7 cellular contexts compared by ENCODE assay signal in genomic region chr1:228622002-228622716, GRCh38.
DNase-seq lines count a peak whose midpoint lies in the region; ATAC-seq and TF ChIP-seq lines count a peak whose summit lies in the region.
"Not testable (repeated sequence)": the region's sequence is repeated elsewhere in the genome, so short reads cannot be mapped to it uniquely, and the experiment has no call there.

No MANE protein-coding gene starts in this region.

- TF ChIP-seq CTCF in Caco-2 (IDR thresholded peaks at IDR 0.05; ENCODE audit: insufficient read depth in 1 of 2, low read depth in 1 of 2, low read length in 1 of 2, severe bottlenecking in 1 of 2, unreplicated experiment in 1 of 2); PC-9 (conservative IDR thresholded peaks at IDR 0.05); activated CD8-positive, alpha-beta T cell treated with anti-CD3 and anti-CD28 coated beads for 36 hours (IDR thresholded peaks at IDR 0.05); brain microvascular endothelial cell (IDR thresholded peaks at IDR 0.05; ENCODE audit: low read depth, low read length, missing control alignments); left ventricle myocardium inferior (IDR thresholded peaks at IDR 0.05; ENCODE audit: borderline replicate concordance): not testable (repeated sequence)

- not testable (repeated sequence) for H3F3A ChIP-seq in PC-9 (ENCODE audit: insufficient read depth, low read depth)

- H3K27me3 ChIP-seq in Caco-2 (replicated peaks; ENCODE audit: control insufficient read depth, insufficient read depth, low read length); PC-9 (ENCODE audit: insufficient read depth, low read depth); brain microvascular endothelial cell (replicated peaks); left ventricle myocardium inferior (ENCODE audit: low read depth); naive thymus-derived CD4-positive, alpha-beta T cell (ENCODE audit: control insufficient read depth in 2 of 2, insufficient read depth in 2 of 2, low read length in 2 of 2): not testable (repeated sequence)

- H3K27ac ChIP-seq in PC-9; brain microvascular endothelial cell; left ventricle myocardium inferior (replicated peaks); naive thymus-derived CD4-positive, alpha-beta T cell (ENCODE audit: low read depth, low read length): not testable (repeated sequence)

- H3K9me3 Mint-ChIP-seq in Caco-2 (ENCODE audit: unreplicated experiment); activated CD8-positive, alpha-beta T cell treated with anti-CD3 and anti-CD28 coated beads for 36 hours; naive thymus-derived CD4-positive, alpha-beta T cell; stimulated activated effector memory CD8-positive, alpha-beta T cell treated with anti-CD3 and anti-CD28 coated beads, Interleukin-12 subunit alpha, Interleukin-12 subunit beta, amount 100 ng/mL, for 72 hours: not testable (repeated sequence)

- DNase-seq in Caco-2; activated CD8-positive, alpha-beta T cell treated with anti-CD3 and anti-CD28 coated beads for 36 hours; brain microvascular endothelial cell: not testable (repeated sequence)
- DNase-seq in PC-9 (peak in 1 of 2 experiments; percentile 17), left ventricle myocardium inferior (peak; percentile 59)
- peak in 5 of 9 donors; percentile 8 to 29 (median 19) for DNase-seq in naive thymus-derived CD4-positive, alpha-beta T cell
- DNase-seq in stimulated activated effector memory CD8-positive, alpha-beta T cell treated with anti-CD3 and anti-CD28 coated beads, Interleukin-12 subunit alpha, Interleukin-12 subunit beta, amount 100 ng/mL, for 72 hours (ENCODE audit: low spot score in 2 of 2), result peak in 1 of 2 donors; percentile 46

- CTCF ChIA-PET in Caco-2 (lab: Charles Lee); PC-9 (lab: Charles Lee); activated CD8-positive, alpha-beta T cell treated with anti-CD3 and anti-CD28 coated beads for 36 hours (lab: Charles Lee); naive thymus-derived CD4-positive, alpha-beta T cell (lab: Charles Lee): not testable (repeated sequence)

- H3K36me3 Mint-ChIP-seq in Caco-2 (ENCODE audit: insufficient read depth, unreplicated experiment); activated CD8-positive, alpha-beta T cell treated with anti-CD3 and anti-CD28 coated beads for 36 hours (ENCODE audit: low read depth); naive thymus-derived CD4-positive, alpha-beta T cell; stimulated activated effector memory CD8-positive, alpha-beta T cell treated with anti-CD3 and anti-CD28 coated beads, Interleukin-12 subunit alpha, Interleukin-12 subunit beta, amount 100 ng/mL, for 72 hours: not testable (repeated sequence)

- not testable (repeated sequence) for H3K9me2 ChIP-seq in PC-9 (ENCODE audit: insufficient read depth)

- H3K4me3 Mint-ChIP-seq in Caco-2 (ENCODE audit: unreplicated experiment), result peak overlapping the region; percentile 79
- peak overlapping the region; percentile 39 for H3K4me3 Mint-ChIP-seq in activated CD8-positive, alpha-beta T cell treated with anti-CD3 and anti-CD28 coated beads for 36 hours
- peak overlapping the region in 5 of 10 donors; percentile 54 to 90 (median 78) for H3K4me3 Mint-ChIP-seq in naive thymus-derived CD4-positive, alpha-beta T cell
- peak overlapping the region; percentile 74 for H3K4me3 Mint-ChIP-seq in stimulated activated effector memory CD8-positive, alpha-beta T cell treated with anti-CD3 and anti-CD28 coated beads, Interleukin-12 subunit alpha, Interleukin-12 subunit beta, amount 100 ng/mL, for 72 hours

- not testable (repeated sequence) for H3K4me1 ChIP-seq in Caco-2; PC-9 (replicated peaks; ENCODE audit: insufficient read depth); left ventricle myocardium inferior; naive thymus-derived CD4-positive, alpha-beta T cell (ENCODE audit: control insufficient read depth in 2 of 2, insufficient read depth in 2 of 2, low read length in 2 of 2)

- BruUV-seq in Caco-2 (replicated peaks; lab: Mats Ljungman, UMichigan); PC-9 (replicated peaks; lab: Mats Ljungman, UMichigan): not testable (repeated sequence)

- H3K27ac Mint-ChIP-seq in Caco-2 (ENCODE audit: unreplicated experiment); activated CD8-positive, alpha-beta T cell treated with anti-CD3 and anti-CD28 coated beads for 36 hours: not testable (repeated sequence)
- peak overlapping the region in 1 of 9 donors; percentile 75 for H3K27ac Mint-ChIP-seq in naive thymus-derived CD4-positive, alpha-beta T cell
- peak overlapping the region; percentile 64 for H3K27ac Mint-ChIP-seq in stimulated activated effector memory CD8-positive, alpha-beta T cell treated with anti-CD3 and anti-CD28 coated beads, Interleukin-12 subunit alpha, Interleukin-12 subunit beta, amount 100 ng/mL, for 72 hours

- not testable (repeated sequence) for ATAC-seq in activated CD8-positive, alpha-beta T cell treated with anti-CD3 and anti-CD28 coated beads for 36 hours; naive thymus-derived CD4-positive, alpha-beta T cell; stimulated activated effector memory CD8-positive, alpha-beta T cell treated with anti-CD3 and anti-CD28 coated beads, Interleukin-12 subunit alpha, Interleukin-12 subunit beta, amount 100 ng/mL, for 72 hours

- H2AFZ ChIP-seq in PC-9, result not testable (repeated sequence)

- in situ Hi-C loops in brain microvascular endothelial cell (cut with HindIII; ENCODE audit: low pct_ligation_motif_present, low sequenced_read_pairs), result not testable (repeated sequence)

- H3K4me2 ChIP-seq in PC-9, result 0 out of 2 replicates have a peak overlapping the region, but pooled peaks have one; percentile 21

- intact Hi-C loops in Caco-2 (cut with micrococcal nuclease; ENCODE audit: unreplicated experiment); PC-9 (cut with micrococcal nuclease; ENCODE audit: unreplicated experiment); activated CD8-positive, alpha-beta T cell treated with anti-CD3 and anti-CD28 coated beads for 36 hours (cut with micrococcal nuclease); left ventricle myocardium inferior (cut with micrococcal nuclease); naive thymus-derived CD4-positive, alpha-beta T cell (cut with micrococcal nuclease): not testable (repeated sequence)

- not testable (repeated sequence) for H3K9me3 ChIP-seq in Caco-2; PC-9 (ENCODE audit: insufficient read depth, low read depth); left ventricle myocardium inferior (replicated peaks); naive thymus-derived CD4-positive, alpha-beta T cell (ENCODE audit: control insufficient read depth in 2 of 3, low read length in 3 of 3)

- POLR2A ChIA-PET in Caco-2 (lab: Charles Lee); PC-9 (lab: Charles Lee; ENCODE audit: unreplicated experiment); activated CD8-positive, alpha-beta T cell treated with anti-CD3 and anti-CD28 coated beads for 36 hours (lab: Charles Lee); naive thymus-derived CD4-positive, alpha-beta T cell (lab: Charles Lee): not testable (repeated sequence)

- H3K27me3 Mint-ChIP-seq in Caco-2 (ENCODE audit: insufficient read depth, unreplicated experiment); activated CD8-positive, alpha-beta T cell treated with anti-CD3 and anti-CD28 coated beads for 36 hours; naive thymus-derived CD4-positive, alpha-beta T cell: not testable (repeated sequence)

- H3K79me2 ChIP-seq in PC-9 (ENCODE audit: low read depth), result not testable (repeated sequence)

- not testable (repeated sequence) for H4K20me1 ChIP-seq in PC-9 (ENCODE audit: insufficient read depth)

- H3K4me1 Mint-ChIP-seq in Caco-2 (ENCODE audit: low read depth, unreplicated experiment); activated CD8-positive, alpha-beta T cell treated with anti-CD3 and anti-CD28 coated beads for 36 hours (ENCODE audit: low read depth); naive thymus-derived CD4-positive, alpha-beta T cell; stimulated activated effector memory CD8-positive, alpha-beta T cell treated with anti-CD3 and anti-CD28 coated beads, Interleukin-12 subunit alpha, Interleukin-12 subunit beta, amount 100 ng/mL, for 72 hours: not testable (repeated sequence)

- not testable (repeated sequence) for H3K36me3 ChIP-seq in Caco-2 (ENCODE audit: control insufficient read depth, insufficient read depth, low read length); PC-9 (ENCODE audit: low read depth); brain microvascular endothelial cell (replicated peaks); left ventricle myocardium inferior; naive thymus-derived CD4-positive, alpha-beta T cell (ENCODE audit: control insufficient read depth in 2 of 3, insufficient read depth in 3 of 3, low read length in 3 of 3)

- H3K4me3 ChIP-seq in Caco-2 (ENCODE audit: low read depth, low read length); naive thymus-derived CD4-positive, alpha-beta T cell (ENCODE audit: low read length): not testable (repeated sequence)
- H3K4me3 ChIP-seq in PC-9 (0 out of 2 replicates have a peak overlapping the region, but pooled peaks have one; percentile 4), brain microvascular endothelial cell (ENCODE audit: low read depth, low read length) (peak overlapping the region; percentile 29), left ventricle myocardium inferior (peak overlapping the region; percentile 48)
